In genomic region chr7:140079121-140079536, GRCh38 we compare ENCODE assay signal across 1 cellular context.
TF ChIP-seq lines count a peak whose summit lies in the region.

No MANE protein-coding gene starts in this region.

TF ChIP-seq in HepG2, 621 proteins besides CTCF, POLR2A, EP300 and RAD21 (continued from another document and continues in another):
- no peak for TF ChIP-seq ZFY (CRISPR knock-in tag; IDR thresholded peaks at IDR 0.05)
- TF ChIP-seq, protein P1, sequence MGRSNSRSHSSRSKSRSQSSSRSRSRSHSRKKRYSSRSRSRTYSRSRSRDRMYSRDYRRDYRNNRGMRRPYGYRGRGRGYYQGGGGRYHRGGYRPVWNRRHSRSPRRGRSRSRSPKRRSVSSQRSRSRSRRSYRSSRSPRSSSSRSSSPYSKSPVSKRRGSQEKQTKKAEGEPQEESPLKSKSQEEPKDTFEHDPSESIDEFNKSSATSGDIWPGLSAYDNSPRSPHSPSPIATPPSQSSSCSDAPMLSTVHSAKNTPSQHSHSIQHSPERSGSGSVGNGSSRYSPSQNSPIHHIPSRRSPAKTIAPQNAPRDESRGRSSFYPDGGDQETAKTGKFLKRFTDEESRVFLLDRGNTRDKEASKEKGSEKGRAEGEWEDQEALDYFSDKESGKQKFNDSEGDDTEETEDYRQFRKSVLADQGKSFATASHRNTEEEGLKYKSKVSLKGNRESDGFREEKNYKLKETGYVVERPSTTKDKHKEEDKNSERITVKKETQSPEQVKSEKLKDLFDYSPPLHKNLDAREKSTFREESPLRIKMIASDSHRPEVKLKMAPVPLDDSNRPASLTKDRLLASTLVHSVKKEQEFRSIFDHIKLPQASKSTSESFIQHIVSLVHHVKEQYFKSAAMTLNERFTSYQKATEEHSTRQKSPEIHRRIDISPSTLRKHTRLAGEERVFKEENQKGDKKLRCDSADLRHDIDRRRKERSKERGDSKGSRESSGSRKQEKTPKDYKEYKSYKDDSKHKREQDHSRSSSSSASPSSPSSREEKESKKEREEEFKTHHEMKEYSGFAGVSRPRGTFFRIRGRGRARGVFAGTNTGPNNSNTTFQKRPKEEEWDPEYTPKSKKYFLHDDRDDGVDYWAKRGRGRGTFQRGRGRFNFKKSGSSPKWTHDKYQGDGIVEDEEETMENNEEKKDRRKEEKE (IDR thresholded peaks at IDR 0.05): no peak
- no peak for TF ChIP-seq RARG (CRISPR knock-in tag; IDR thresholded peaks at IDR 0.05; ENCODE audit: low read depth)
- TF ChIP-seq, protein P2, sequence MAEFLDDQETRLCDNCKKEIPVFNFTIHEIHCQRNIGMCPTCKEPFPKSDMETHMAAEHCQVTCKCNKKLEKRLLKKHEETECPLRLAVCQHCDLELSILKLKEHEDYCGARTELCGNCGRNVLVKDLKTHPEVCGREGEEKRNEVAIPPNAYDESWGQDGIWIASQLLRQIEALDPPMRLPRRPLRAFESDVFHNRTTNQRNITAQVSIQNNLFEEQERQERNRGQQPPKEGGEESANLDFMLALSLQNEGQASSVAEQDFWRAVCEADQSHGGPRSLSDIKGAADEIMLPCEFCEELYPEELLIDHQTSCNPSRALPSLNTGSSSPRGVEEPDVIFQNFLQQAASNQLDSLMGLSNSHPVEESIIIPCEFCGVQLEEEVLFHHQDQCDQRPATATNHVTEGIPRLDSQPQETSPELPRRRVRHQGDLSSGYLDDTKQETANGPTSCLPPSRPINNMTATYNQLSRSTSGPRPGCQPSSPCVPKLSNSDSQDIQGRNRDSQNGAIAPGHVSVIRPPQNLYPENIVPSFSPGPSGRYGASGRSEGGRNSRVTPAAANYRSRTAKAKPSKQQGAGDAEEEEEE (CRISPR knock-in tag; IDR thresholded peaks at IDR 0.05; ENCODE audit: borderline replicate concordance): no peak
- TF ChIP-seq ZNF768 (CRISPR knock-in tag; IDR thresholded peaks at IDR 0.05): no peak
- TF ChIP-seq NR2F6 (IDR thresholded peaks at IDR 0.05): no peak
- peak; percentile 54; the same call in 1 of the 2 replicates for TF ChIP-seq NR2F6 (CRISPR knock-in tag; IDR thresholded peaks at IDR 0.05)
- TF ChIP-seq MTA3 (CRISPR knock-in tag; IDR thresholded peaks at IDR 0.05): no peak
- peak; percentile 56; the same call in 1 of the 2 replicates for TF ChIP-seq ERF (CRISPR knock-in tag; IDR thresholded peaks at IDR 0.05)
- no peak for TF ChIP-seq HNRNPL (IDR thresholded peaks at IDR 0.05; ENCODE audit: low read depth, low read length)
- peak; percentile 88 for TF ChIP-seq XRCC5 (optimal IDR thresholded peaks at IDR 0.05; ENCODE audit: low read length)
- TF ChIP-seq ZNF629 (CRISPR knock-in tag; conservative IDR thresholded peaks at IDR 0.05): no peak
- no peak for TF ChIP-seq ZNF674 (CRISPR knock-in tag; IDR thresholded peaks at IDR 0.05; ENCODE audit: low read depth)
- TF ChIP-seq HDAC2 (CRISPR knock-in tag; IDR thresholded peaks at IDR 0.05): no peak
- no peak for TF ChIP-seq TEAD3 (CRISPR knock-in tag; optimal IDR thresholded peaks at IDR 0.05; ENCODE audit: borderline replicate concordance)
- TF ChIP-seq, protein P3, sequence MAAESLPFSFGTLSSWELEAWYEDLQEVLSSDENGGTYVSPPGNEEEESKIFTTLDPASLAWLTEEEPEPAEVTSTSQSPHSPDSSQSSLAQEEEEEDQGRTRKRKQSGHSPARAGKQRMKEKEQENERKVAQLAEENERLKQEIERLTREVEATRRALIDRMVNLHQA (CRISPR knock-in tag; IDR thresholded peaks at IDR 0.05): no peak
- TF ChIP-seq ZSCAN20 (CRISPR knock-in tag; IDR thresholded peaks at IDR 0.05; ENCODE audit: borderline replicate concordance): no peak
- no peak for TF ChIP-seq ZNF646 (CRISPR knock-in tag; IDR thresholded peaks at IDR 0.05)
- TF ChIP-seq GLMP (CRISPR knock-in tag; IDR thresholded peaks at IDR 0.05; ENCODE audit: borderline replicate concordance): no peak
- peak; percentile 8; the same call in 1 of the 2 replicates for TF ChIP-seq FOSL2 (CRISPR knock-in tag; IDR thresholded peaks at IDR 0.05)
- TF ChIP-seq XBP1 (CRISPR knock-in tag; IDR thresholded peaks at IDR 0.05): no peak
- TF ChIP-seq ZNF230 (CRISPR knock-in tag; IDR thresholded peaks at IDR 0.05): no peak
- TF ChIP-seq HMGXB4 (CRISPR knock-in tag; IDR thresholded peaks at IDR 0.05; ENCODE audit: borderline replicate concordance in 1 of 2, low read depth in 1 of 2): peak in 1 of 2 experiments; percentile 32; a peak in 1 of 4 replicates
- no peak for TF ChIP-seq ZNF260 (CRISPR knock-in tag; IDR thresholded peaks at IDR 0.05; ENCODE audit: borderline replicate concordance, low read depth)
- no peak for TF ChIP-seq ZNF619 (CRISPR knock-in tag; IDR thresholded peaks at IDR 0.05)
- TF ChIP-seq, protein P4, sequence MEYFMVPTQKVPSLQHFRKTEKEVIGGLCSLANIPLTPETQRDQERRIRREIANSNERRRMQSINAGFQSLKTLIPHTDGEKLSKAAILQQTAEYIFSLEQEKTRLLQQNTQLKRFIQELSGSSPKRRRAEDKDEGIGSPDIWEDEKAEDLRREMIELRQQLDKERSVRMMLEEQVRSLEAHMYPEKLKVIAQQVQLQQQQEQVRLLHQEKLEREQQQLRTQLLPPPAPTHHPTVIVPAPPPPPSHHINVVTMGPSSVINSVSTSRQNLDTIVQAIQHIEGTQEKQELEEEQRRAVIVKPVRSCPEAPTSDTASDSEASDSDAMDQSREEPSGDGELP (IDR thresholded peaks at IDR 0.05; ENCODE audit: borderline replicate concordance, low read depth): no peak
- no peak for TF ChIP-seq RORA (CRISPR knock-in tag; IDR thresholded peaks at IDR 0.05)
- TF ChIP-seq KMT2B (CRISPR knock-in tag; IDR thresholded peaks at IDR 0.05): no peak
- no peak for TF ChIP-seq MIER3 (CRISPR knock-in tag; IDR thresholded peaks at IDR 0.05; ENCODE audit: borderline replicate concordance)
- TF ChIP-seq TAF1 (CRISPR knock-in tag; IDR thresholded peaks at IDR 0.05): 0 out of 2 replicates have a peak, but pooled peaks have one; percentile 20
- TF ChIP-seq TFDP2 (CRISPR knock-in tag; IDR thresholded peaks at IDR 0.05): no peak
- no peak for TF ChIP-seq SOX6 (IDR thresholded peaks at IDR 0.05)
- TF ChIP-seq SOX6 (CRISPR knock-in tag; IDR thresholded peaks at IDR 0.05): 0 out of 2 replicates have a peak, but pooled peaks have one; percentile 21
- TF ChIP-seq, protein P5, sequence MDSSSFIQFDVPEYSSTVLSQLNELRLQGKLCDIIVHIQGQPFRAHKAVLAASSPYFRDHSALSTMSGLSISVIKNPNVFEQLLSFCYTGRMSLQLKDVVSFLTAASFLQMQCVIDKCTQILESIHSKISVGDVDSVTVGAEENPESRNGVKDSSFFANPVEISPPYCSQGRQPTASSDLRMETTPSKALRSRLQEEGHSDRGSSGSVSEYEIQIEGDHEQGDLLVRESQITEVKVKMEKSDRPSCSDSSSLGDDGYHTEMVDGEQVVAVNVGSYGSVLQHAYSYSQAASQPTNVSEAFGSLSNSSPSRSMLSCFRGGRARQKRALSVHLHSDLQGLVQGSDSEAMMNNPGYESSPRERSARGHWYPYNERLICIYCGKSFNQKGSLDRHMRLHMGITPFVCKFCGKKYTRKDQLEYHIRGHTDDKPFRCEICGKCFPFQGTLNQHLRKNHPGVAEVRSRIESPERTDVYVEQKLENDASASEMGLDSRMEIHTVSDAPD (CRISPR knock-in tag; IDR thresholded peaks at IDR 0.05): no peak
- no peak for TF ChIP-seq MYNN (CRISPR knock-in tag; IDR thresholded peaks at IDR 0.05; ENCODE audit: low read depth)
- TF ChIP-seq SALL1 (CRISPR knock-in tag; IDR thresholded peaks at IDR 0.05): peak; percentile 52
- no peak for TF ChIP-seq CREB1 (IDR thresholded peaks at IDR 0.05)
- no peak for TF ChIP-seq CREB1 (CRISPR knock-in tag; IDR thresholded peaks at IDR 0.05)
- TF ChIP-seq MZF1 (CRISPR knock-in tag; IDR thresholded peaks at IDR 0.05; ENCODE audit: borderline replicate concordance): no peak
- no peak for TF ChIP-seq GTF3A (CRISPR knock-in tag; conservative IDR thresholded peaks at IDR 0.05)
- no peak for TF ChIP-seq ZNF607 (CRISPR knock-in tag; IDR thresholded peaks at IDR 0.05; ENCODE audit: borderline replicate concordance)
- TF ChIP-seq HCFC1 (IDR thresholded peaks at IDR 0.05; ENCODE audit: low read depth, low read length): no peak
- TF ChIP-seq ZMAT5 (CRISPR knock-in tag; IDR thresholded peaks at IDR 0.05; ENCODE audit: borderline replicate concordance, low read depth): no peak
- TF ChIP-seq ZNF850 (CRISPR knock-in tag; conservative IDR thresholded peaks at IDR 0.05): no peak
- TF ChIP-seq TRIM24 (CRISPR knock-in tag; IDR thresholded peaks at IDR 0.05): no peak
- no peak for TF ChIP-seq ZMYM2 (CRISPR knock-in tag; IDR thresholded peaks at IDR 0.05)
- TF ChIP-seq PHF8 (CRISPR knock-in tag; IDR thresholded peaks at IDR 0.05): no peak
